Comparison of ENCODE assay signal across 1 cellular context in genomic region chr9:107358867-107359440, GRCh38.
TF ChIP-seq lines count a peak whose summit lies in the region.

No MANE protein-coding gene starts in this region.

TF ChIP-seq in WTC11, 78 proteins besides CTCF, POLR2A, EP300 and RAD21 (continued from another document):
- TF ChIP-seq PRRX2 (CRISPR knock-in tag; IDR thresholded peaks at IDR 0.05) (no peak), GABPB1 (CRISPR knock-in tag; IDR thresholded peaks at IDR 0.05) (no peak), CDX4 (CRISPR knock-in tag; IDR thresholded peaks at IDR 0.05; ENCODE audit: borderline replicate concordance) (no peak), ZNF219 (CRISPR knock-in tag; IDR thresholded peaks at IDR 0.05; ENCODE audit: borderline replicate concordance) (no peak)
TF ChIP-seq in WTC11: peak in this region for 0.
